19 cellular contexts compared by ENCODE assay signal in genomic region chr4:151091047-151091446, GRCh38. TPM values are rescaled to one million over a fixed set of nuclear protein-coding genes. Genes with fewer than 3 reads are reported as not detected.
DNase-seq lines count a peak whose midpoint lies in the region; ATAC-seq, FAIRE-seq and TF ChIP-seq lines count a peak whose summit lies in the region.
"Had no signal": no experiment of that assay in that cellular context is flagged by ENCODE, and none has a peak within 500 bp of the region (broad histone marks: within the 10 kb centered on the region; RNA-seq: fewer than 3 reads in every experiment).

No MANE protein-coding gene starts in this region.

- TF ChIP-seq CTCF in GM23338 (conservative IDR thresholded peaks at IDR 0.05; ENCODE audit: low read depth in 2 of 2) (no peak), bronchial epithelial cell (IDR thresholded peaks at IDR 0.05; ENCODE audit: insufficient read depth, low read length, severe bottlenecking) (no peak)

- peaks cover 3% of the 10 kb centered on the region; the same call in 1 of the 2 replicates for H3K4me1 ChIP-seq in GM23338 (ENCODE audit: insufficient read depth)

- FAIRE-seq in GM12891 (lab: Jason Lieb, UNC) = peak; percentile 76
- no peak for FAIRE-seq in bronchial epithelial cell (lab: Jason Lieb, UNC)
- FAIRE-seq: GM12892, H1 had no signal

- H3K36me3 ChIP-seq in GM23338 (ENCODE audit: insufficient read depth) (no peaks in the 10 kb centered on the region), bronchial epithelial cell (ENCODE audit: control insufficient read depth, insufficient read depth, low read length) (no peaks in the 10 kb centered on the region)

- H4K20me1 ChIP-seq in GM23338 (replicated peaks; ENCODE audit: insufficient read depth) = no peaks in the 10 kb centered on the region

- 0 out of 2 replicates have a peak overlapping the region, but pooled peaks have one; percentile 47 for H2AFZ ChIP-seq in GM23338

- ATAC-seq in GM23338 = no peak
- ATAC-seq in left colon = peak; percentile 59
- no peak for ATAC-seq in activated CD8-positive, alpha-beta memory T cell treated with anti-CD3 and anti-CD28 coated beads, Interleukin-2, amount 10 ng/mL, durations not matched to agents 7 days and 5 days
- ATAC-seq in GM21515 (IDR thresholded peaks at IDR 0.05; ENCODE audit: unreplicated experiment) = no peak

- H3K4me3 ChIP-seq in GM23338 (no peak overlapping the region), bronchial epithelial cell (ENCODE audit: low read depth, low read length) (no peak overlapping the region)

- H3K27me3 Mint-ChIP-seq in GM23338 (ENCODE audit: insufficient read depth, low read depth, poor library complexity) = peaks cover 7% of the 10 kb centered on the region
- no peaks in the 10 kb centered on the region for H3K27me3 Mint-ChIP-seq in activated CD8-positive, alpha-beta memory T cell treated with anti-CD3 and anti-CD28 coated beads, Interleukin-2, amount 10 ng/mL, durations not matched to agents 7 days and 5 days

- intact Hi-C loops in left colon (cut with DNase I, micrococcal nuclease) = no loop called here

- no peak overlapping the region for H3K27ac Mint-ChIP-seq in GM23338
- H3K27ac Mint-ChIP-seq in activated CD8-positive, alpha-beta memory T cell treated with anti-CD3 and anti-CD28 coated beads, Interleukin-2, amount 10 ng/mL, durations not matched to agents 7 days and 5 days = no peak overlapping the region
- H3K27ac Mint-ChIP-seq: CD4-positive, alpha-beta memory T cell had no signal

- CTCF ChIA-PET in activated CD8-positive, alpha-beta memory T cell treated with anti-CD3 and anti-CD28 coated beads, Interleukin-2, amount 10 ng/mL, durations not matched to agents 7 days and 5 days (lab: Charles Lee) = interaction anchor here (1.4 kb wide), 1 partner anchor 9 kb away, joined by 5 read pairs; no protein-coding TSS in a partner anchor

- no peak overlapping the region for H3K4me2 ChIP-seq in GM23338

- H3K27me3 ChIP-seq in GM23338 (ENCODE audit: insufficient read depth) (no peaks in the 10 kb centered on the region), bronchial epithelial cell (ENCODE audit: control insufficient read depth, insufficient read depth, low read length) (no peaks in the 10 kb centered on the region)

- H3K9me2 ChIP-seq in GM23338 (ENCODE audit: insufficient read depth) = no peaks in the 10 kb centered on the region

- H3K4me3 Mint-ChIP-seq in GM23338 = no peak overlapping the region
- H3K4me3 Mint-ChIP-seq in activated CD8-positive, alpha-beta memory T cell treated with anti-CD3 and anti-CD28 coated beads, Interleukin-2, amount 10 ng/mL, durations not matched to agents 7 days and 5 days = no peak overlapping the region
- H3K4me3 Mint-ChIP-seq: CD4-positive, alpha-beta memory T cell had no signal

- TF ChIP-seq POLR2A in GM12891 (IDR thresholded peaks at IDR 0.05; ENCODE audit: low read depth, low read length) = no peak

- H3K4me1 Mint-ChIP-seq in GM23338 = peaks cover 19% of the 10 kb centered on the region; the same call in 2 of the 3 replicates
- H3K4me1 Mint-ChIP-seq in activated CD8-positive, alpha-beta memory T cell treated with anti-CD3 and anti-CD28 coated beads, Interleukin-2, amount 10 ng/mL, durations not matched to agents 7 days and 5 days = peaks cover 16% of the 10 kb centered on the region
- H3K4me1 Mint-ChIP-seq: CD4-positive, alpha-beta memory T cell had no signal

- no peaks in the 10 kb centered on the region for H3K9me3 Mint-ChIP-seq in GM23338
- no peaks in the 10 kb centered on the region for H3K9me3 Mint-ChIP-seq in activated CD8-positive, alpha-beta memory T cell treated with anti-CD3 and anti-CD28 coated beads, Interleukin-2, amount 10 ng/mL, durations not matched to agents 7 days and 5 days (ENCODE audit: low read depth)
- H3K9me3 Mint-ChIP-seq: CD4-positive, alpha-beta memory T cell had no signal

- no peak for DNase-seq in GM12891 (ENCODE audit: insufficient read length, low spot score)
- DNase-seq in GM23338 (ENCODE audit: low spot score) = no peak
- DNase-seq in bronchial epithelial cell (ENCODE audit: low read depth) = peak; percentile 74
- DNase-seq in left colon = no peak
- DNase-seq in activated naive CD4-positive, alpha-beta T cell treated with anti-CD3 and anti-CD28 coated beads, Interleukin-2, amount 50 U/mL, for 16 hours = no peak
- DNase-seq in activated CD8-positive, alpha-beta memory T cell treated with anti-CD3 and anti-CD28 coated beads, Interleukin-2, amount 10 ng/mL, durations not matched to agents 7 days and 5 days = no peak
- no peak for DNase-seq in activated effector memory CD4-positive, alpha-beta T cell treated with Interleukin-2 at 50 U/mL for 16 hours
- DNase-seq: C1 segment of cervical spinal cord; Calu3; CD4-positive, alpha-beta memory T cell; COR-L47; DMS53; DMS79 treated with DMSO at 0.1 percent for 48 hours; GF-D8; H7; HCEC 1CT had no signal

- H3K36me3 Mint-ChIP-seq in GM23338 (ENCODE audit: low read depth) = no peaks in the 10 kb centered on the region
- peaks cover 2% of the 10 kb centered on the region for H3K36me3 Mint-ChIP-seq in activated CD8-positive, alpha-beta memory T cell treated with anti-CD3 and anti-CD28 coated beads, Interleukin-2, amount 10 ng/mL, durations not matched to agents 7 days and 5 days
- H3K36me3 Mint-ChIP-seq: CD4-positive, alpha-beta memory T cell had no signal

- no peak overlapping the region for H3K27ac ChIP-seq in GM23338 (ENCODE audit: low read depth)

- no peaks in the 10 kb centered on the region for H3K79me2 ChIP-seq in GM23338 (replicated peaks; ENCODE audit: insufficient read depth)

- H3F3A ChIP-seq in GM23338 (replicated peaks; ENCODE audit: low read depth) = no peaks in the 10 kb centered on the region

TF ChIP-seq in GM12891, 5 proteins besides CTCF, POLR2A, EP300 and RAD21:
- TF ChIP-seq POLR2AphosphoS5 (IDR thresholded peaks at IDR 0.05; ENCODE audit: low read depth, low read length) (no peak), PAX5 (IDR thresholded peaks at IDR 0.05; ENCODE audit: insufficient read depth, low read length, severe bottlenecking) (no peak), TAF1 (IDR thresholded peaks at IDR 0.05; ENCODE audit: low read depth, low read length) (no peak), POU2F2 (IDR thresholded peaks at IDR 0.05; ENCODE audit: low read depth, low read length) (no peak), SPI1 (IDR thresholded peaks at IDR 0.05; ENCODE audit: low read depth, low read length) (no peak)

TF ChIP-seq in GM23338, 12 proteins besides CTCF, POLR2A, EP300 and RAD21:
- no peak for TF ChIP-seq ETS1 (IDR thresholded peaks at IDR 0.05)
- TF ChIP-seq NANOG (IDR thresholded peaks at IDR 0.05; ENCODE audit: borderline replicate concordance) = no peak
- TF ChIP-seq ZNF331 (CRISPR knock-in tag; IDR thresholded peaks at IDR 0.05; ENCODE audit: low read depth) = no peak
- no peak for TF ChIP-seq JUNB (IDR thresholded peaks at IDR 0.05; ENCODE audit: unreplicated experiment)
- TF ChIP-seq EZH2 (IDR thresholded peaks at IDR 0.05; ENCODE audit: low read depth, unreplicated experiment) = no peak
- TF ChIP-seq REST (IDR thresholded peaks at IDR 0.05; ENCODE audit: unreplicated experiment) = no peak
- no peak for TF ChIP-seq POLR2AphosphoS5 (IDR thresholded peaks at IDR 0.05; ENCODE audit: low read depth)
- no peak for TF ChIP-seq CREB1 (CRISPR knock-in tag; IDR thresholded peaks at IDR 0.05; ENCODE audit: low read depth)
- TF ChIP-seq ZNF114 (CRISPR knock-in tag; IDR thresholded peaks at IDR 0.05) = no peak
TF ChIP-seq in GM23338: peak in this region for 0.

RNA-seq across cellular contexts. Expression of gene RPS3A, which starts 8.4 kb away (rescaled TPM):
- 4,824 TPM for polyA plus RNA-seq in GM12891 (2012; ENCODE audit: low read depth, missing spikeins)
- total RNA-seq in GM23338 (2014; rRNA removed; shearing (Covaris generic)) = 3,506 and 4,648 TPM in 2 replicates
- 2,252 and 2,486 TPM in 2 replicates for polyA plus RNA-seq in GM23338 (2016; fragmentation: Nextera tagmentation; extraction: Ambion mirVana)
- total RNA-seq in bronchial epithelial cell = 3,491 and 4,856 TPM in 2 replicates
- total RNA-seq in left colon = 1,000 to 10,000 TPM; 1,187 to 1,396 TPM
- total RNA-seq in activated CD8-positive, alpha-beta memory T cell treated with anti-CD3 and anti-CD28 coated beads, Interleukin-2, amount 10 ng/mL, durations not matched to agents 7 days and 5 days = 1,000 to 10,000 TPM; 1,281 to 1,734 TPM
